ENCODE assay signal across 8 cellular contexts in genomic region chr5:150217874-150218692, GRCh38. TPM values are rescaled to one million over a fixed set of nuclear protein-coding genes. Genes with fewer than 3 reads are reported as not detected.
A peak's percentile ranks its signal among the peaks of the same experiment; 100 is the strongest.
DNase-seq lines count a peak whose midpoint lies in the region; ATAC-seq and TF ChIP-seq lines count a peak whose summit lies in the region.

No MANE protein-coding gene starts in this region.

- H3K36me3 ChIP-seq in heart left ventricle, result no peaks in the 10 kb centered on the region

- ATAC-seq in HG02623 (IDR thresholded peaks at IDR 0.05; ENCODE audit: unreplicated experiment) (peak; percentile 91), heart left ventricle (peak; percentile 77 to 88 (median 82)), GM19328 (IDR thresholded peaks at IDR 0.05; ENCODE audit: unreplicated experiment) (no peak)

- no peak for TF ChIP-seq POLR2A in heart left ventricle (IDR thresholded peaks at IDR 0.05)

- intact Hi-C loops in heart left ventricle (cut with DNase I), result loop anchor here (1.0 to 10.0 kb wide), 13 partner anchors 57 to 583 kb away; no protein-coding TSS in a partner anchor

- 28 to 36% (median 29%) methylated on average over 10 of the region's 10 CpGs for WGBS in heart left ventricle, 4 donors

- peak; percentile 89 for TF ChIP-seq CTCF in GM12864 (IDR thresholded peaks at IDR 0.05; ENCODE audit: low read depth, low read length, missing control alignments)
- TF ChIP-seq CTCF in heart left ventricle (IDR thresholded peaks at IDR 0.05), result peak; percentile 88 to 97 (median 93)

- no peaks in the 10 kb centered on the region for H3K27me3 ChIP-seq in heart left ventricle

- H3K27ac ChIP-seq in heart left ventricle, result peak overlapping the region in 1 of 12 donors; percentile 7

- no peaks in the 10 kb centered on the region for H3K9me3 ChIP-seq in heart left ventricle

- H3K4me1 ChIP-seq in heart left ventricle, result peaks cover 0 to 34% (median 17%) of the 10 kb centered on the region in 12 donors

- peak; percentile 45 for DNase-seq in GM12864 (ENCODE audit: low read depth)
- peak; percentile 61 for DNase-seq in NCI-H1436 (lab: John Stamatoyannopoulos, UW)
- peak; percentile 51 to 84 for DNase-seq in SW 1271 (lab: John Stamatoyannopoulos, UW)
- DNase-seq in activated naive CD8-positive, alpha-beta T cell treated with anti-CD3 and anti-CD28 coated beads, Interleukin-2, amount 50 U/mL, for 16 hours (ENCODE audit: low read depth, low spot score), result peak; percentile 72
- DNase-seq in heart left ventricle, result peak; percentile 84 to 89 (median 85)
- DNase-seq in renal cortical epithelial cell (ENCODE audit: low read depth), result peak; percentile 58

- H3K4me3 ChIP-seq in GM12864 (ENCODE audit: low read depth, low read length) (no peak overlapping the region), heart left ventricle (no peak overlapping the region)

RNA-seq across cellular contexts. Expression of gene SLC6A7, which starts 28.2 kb away (rescaled TPM):
- total RNA-seq in heart left ventricle (not detected), renal cortical epithelial cell (not detected in 2 replicates)
- not detected for polyA plus RNA-seq in heart left ventricle

RNA-seq across cellular contexts. Expression of gene CDX1, which starts 51.5 kb away (rescaled TPM):
- total RNA-seq in heart left ventricle, result under 1 TPM in 2 of 9 donors, not detected in 7; 0.29 TPM
- under 1 TPM in 1 of 2 donors, not detected in 1; 0.17 TPM for polyA plus RNA-seq in heart left ventricle
- total RNA-seq in renal cortical epithelial cell, result not detected in 2 replicates
